In the genomic region with DNA sequence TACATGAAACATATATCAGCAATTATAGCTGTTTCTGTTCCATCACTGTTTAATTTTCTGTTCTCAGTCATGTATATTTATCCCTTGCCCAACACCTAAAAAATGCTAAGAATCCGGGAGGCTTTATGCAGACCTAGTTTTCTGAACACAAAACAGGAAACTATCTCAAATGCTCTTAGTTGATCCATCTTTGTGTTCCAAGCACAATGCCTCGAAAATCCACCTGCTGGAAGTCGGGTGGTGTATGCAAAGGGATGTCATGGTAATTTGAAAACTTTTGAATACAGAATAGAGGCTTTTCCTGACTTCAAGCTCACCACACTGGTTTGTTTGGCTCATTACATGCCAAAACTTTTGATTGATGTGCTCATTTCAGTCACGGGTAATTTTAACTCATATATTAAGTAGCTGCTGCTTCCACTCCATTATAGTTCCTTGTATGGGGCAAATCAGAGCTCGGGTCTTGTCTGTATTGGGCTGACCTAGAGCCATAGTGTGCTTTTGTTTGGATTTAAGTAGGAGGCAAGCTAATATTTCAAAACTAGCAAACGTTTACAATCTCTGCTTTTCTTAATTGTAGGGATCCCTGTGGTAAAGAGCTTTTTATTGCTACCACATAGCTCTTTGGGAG, we compare ENCODE assay signal across 18 cellular contexts.
"Had no signal": no experiment of that assay in that cellular context is flagged by ENCODE, and none has a peak within 500 bp of the region (broad histone marks: within the 10 kb centered on the region; RNA-seq: fewer than 3 reads in every experiment).

No MANE protein-coding gene starts in this region.

- H3K4me3 Mint-ChIP-seq: activated B cell treated with CpG ODN at 0.5 μM for 24 hours; activated CD4-positive, alpha-beta T cell treated with anti-CD3 and anti-CD28 coated beads, Interleukin-2, amount 10 ng/mL, durations not matched to agents 24 days and 14 days; activated T-helper 1 cell treated with anti-CD3 and anti-CD28 coated beads, Interleukin-12 subunit alpha, Interleukin-12 subunit beta, Interleukin-2, Interleukin-4 antibody, amounts not matched to agents 30 ng/mL and 10 ng/mL and 1 ng/mL, durations not matched to agents 14 hours and 24 hours and 36 hours; naive B cell; stimulated activated naive CD8-positive, alpha-beta T cell treated with anti-CD3 and anti-CD28 coated beads, Interleukin-15, Interleukin-2, amounts not matched to agents 100 ng/mL and 50 ng/mL, for 24 hours; T-helper 17 cell had no signal

- H3K36me3 Mint-ChIP-seq: naive B cell had no signal

- ATAC-seq: gastroesophageal sphincter, lower lobe of right lung, sciatic nerve, T-helper 17 cell, upper lobe of right lung had no signal

- H3K4me1 ChIP-seq: ascending aorta, gastroesophageal sphincter, lower lobe of right lung, upper lobe of right lung had no signal

- H3K9me3 ChIP-seq: ascending aorta, gastroesophageal sphincter, lower lobe of right lung, upper lobe of right lung had no signal

- H3K36me3 ChIP-seq: ascending aorta, gastroesophageal sphincter, lower lobe of right lung, upper lobe of right lung had no signal

- H3K27ac ChIP-seq: ascending aorta, gastroesophageal sphincter, lower lobe of right lung, upper lobe of right lung had no signal

- H3K27ac Mint-ChIP-seq: activated B cell treated with CpG ODN at 0.5 μM for 24 hours; activated CD4-positive, alpha-beta T cell treated with anti-CD3 and anti-CD28 coated beads, Interleukin-2, amount 10 ng/mL, durations not matched to agents 24 days and 14 days; activated T-helper 1 cell treated with anti-CD3 and anti-CD28 coated beads, Interleukin-12 subunit alpha, Interleukin-12 subunit beta, Interleukin-2, Interleukin-4 antibody, amounts not matched to agents 30 ng/mL and 10 ng/mL and 1 ng/mL, durations not matched to agents 14 hours and 24 hours and 36 hours; naive B cell; progenitor cell of endocrine pancreas; stimulated activated naive CD8-positive, alpha-beta T cell treated with anti-CD3 and anti-CD28 coated beads, Interleukin-15, Interleukin-2, amounts not matched to agents 100 ng/mL and 50 ng/mL, for 24 hours; T-helper 17 cell had no signal

- H3K4me3 ChIP-seq: ascending aorta, gastroesophageal sphincter, lower lobe of right lung, upper lobe of right lung had no signal

- DNase-seq: activated B cell treated with CpG ODN at 0.5 μM for 24 hours; activated CD4-positive, alpha-beta T cell treated with anti-CD3 and anti-CD28 coated beads, Interleukin-2, amount 10 ng/mL, durations not matched to agents 24 days and 14 days; activated naive CD4-positive, alpha-beta T cell; effector CD4-positive, alpha-beta T cell; lower lobe of right lung; naive B cell; nucleus accumbens; stimulated activated CD4-positive, alpha-beta T cell treated with anti-CD3 and anti-CD28 coated beads, Interleukin-12 subunit alpha, Interleukin-12 subunit beta, amount 100 ng/mL, for 4 hours; stimulated activated CD4-positive, alpha-beta T cell treated with anti-CD3 and anti-CD28 coated beads, Interleukin-2, amount 100 ng/mL, for 48 hours; stimulated activated CD8-positive, alpha-beta memory T cell treated with anti-CD3 and anti-CD28 coated beads, Interleukin-4, amount 100 ng/mL, for 48 hours; T-helper 17 cell; upper lobe of right lung had no signal

- H3K27me3 Mint-ChIP-seq: activated B cell treated with CpG ODN at 0.5 μM for 24 hours; activated CD4-positive, alpha-beta T cell treated with anti-CD3 and anti-CD28 coated beads, Interleukin-2, amount 10 ng/mL, durations not matched to agents 24 days and 14 days; naive B cell; progenitor cell of endocrine pancreas; stimulated activated naive CD8-positive, alpha-beta T cell treated with anti-CD3 and anti-CD28 coated beads, Interleukin-15, Interleukin-2, amounts not matched to agents 100 ng/mL and 50 ng/mL, for 24 hours; T-helper 17 cell had no signal

- H3K27me3 ChIP-seq: ascending aorta, gastroesophageal sphincter, upper lobe of right lung had no signal

- H3K4me1 Mint-ChIP-seq: activated B cell treated with CpG ODN at 0.5 μM for 24 hours; activated CD4-positive, alpha-beta T cell treated with anti-CD3 and anti-CD28 coated beads, Interleukin-2, amount 10 ng/mL, durations not matched to agents 24 days and 14 days; naive B cell; T-helper 17 cell had no signal

- H3K9me3 Mint-ChIP-seq: activated B cell treated with CpG ODN at 0.5 μM for 24 hours; activated CD4-positive, alpha-beta T cell treated with anti-CD3 and anti-CD28 coated beads, Interleukin-2, amount 10 ng/mL, durations not matched to agents 24 days and 14 days; activated T-helper 1 cell treated with anti-CD3 and anti-CD28 coated beads, Interleukin-12 subunit alpha, Interleukin-12 subunit beta, Interleukin-2, Interleukin-4 antibody, amounts not matched to agents 30 ng/mL and 10 ng/mL and 1 ng/mL, durations not matched to agents 14 hours and 24 hours and 36 hours; naive B cell had no signal
